30 cellular contexts compared by ENCODE assay signal in the genomic region with DNA sequence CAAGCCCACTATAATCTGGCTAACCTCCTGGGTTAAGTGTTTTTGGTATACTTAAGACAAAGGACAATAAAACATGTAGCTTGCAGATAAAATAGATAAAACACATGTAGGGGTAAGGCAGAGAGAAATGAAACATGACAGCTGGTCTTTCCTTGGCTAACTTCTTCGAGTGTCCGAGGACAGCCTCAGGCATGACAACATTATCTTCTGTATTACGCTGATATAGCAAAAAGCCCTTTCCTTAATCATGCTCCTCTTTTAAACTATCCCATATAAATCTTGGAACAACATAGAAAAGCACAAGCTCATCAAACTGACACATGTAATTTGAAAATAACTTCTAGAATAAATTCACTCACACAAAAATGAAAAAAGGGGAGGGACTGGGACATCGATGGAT.
"Had no signal": no experiment of that assay in that cellular context is flagged by ENCODE, and none has a peak within 500 bp of the region (broad histone marks: within the 10 kb centered on the region; RNA-seq: fewer than 3 reads in every experiment).

No MANE protein-coding gene starts in this region.

- H3K4me3 ChIP-seq: Peyer's patch had no signal

- H3K27ac ChIP-seq: Peyer's patch, VCaP had no signal

- H3K27me3 Mint-ChIP-seq: activated CD4-positive, alpha-beta T cell treated with anti-CD3 and anti-CD28 coated beads, Interleukin-2, amount 10 ng/mL, durations not matched to agents 24 days and 14 days; activated CD8-positive, alpha-beta T cell treated with anti-CD3 and anti-CD28 coated beads for 36 hours; brain had no signal

- DNase-seq: activated CD4-positive, alpha-beta T cell treated with anti-CD3 and anti-CD28 coated beads, Interleukin-2, amount 10 ng/mL, durations not matched to agents 24 days and 14 days; activated CD4-positive, alpha-beta T cell treated with anti-CD3 and anti-CD28 coated beads, Interleukin-2, amount 50 U/mL, for 4 hours; activated CD4-positive, CD25-positive, alpha-beta regulatory T cell; activated CD8-positive, alpha-beta T cell treated with anti-CD3 and anti-CD28 coated beads for 36 hours; activated gamma-delta T cell treated with Interleukin-2 at 50 U/mL for 16 hours; activated naive CD4-positive, alpha-beta T cell treated with anti-CD3 and anti-CD28 coated beads for 36 hours; activated T-cell treated with anti-CD3 and anti-CD28 coated beads, Interleukin-2, amount 50 U/mL, for 1 hour; activated T-cell treated with anti-CD3 and anti-CD28 coated beads, Interleukin-2, amount 50 U/mL, for 72 hours; anterior cingulate cortex; central memory CD4-positive, alpha-beta T cell; MM.1S; MV-4-11; NCI-H1092; NCI-H1436 treated with DMSO at 0.1 percent for 48 hours; NCI-H1694 treated with DMSO at 0.1 percent for 48 hours; NCI-H2029; NCI-H345; NCI-H524 treated with DMSO at 0.1 percent for 48 hours; PC-3; Peyer's patch; RPMI8226; SIG-M5; SW 1271; T-helper 1 cell; T-helper 2 cell; T-helper 9 cell had no signal

- H3K27ac Mint-ChIP-seq: activated CD4-positive, alpha-beta T cell treated with anti-CD3 and anti-CD28 coated beads, Interleukin-2, amount 10 ng/mL, durations not matched to agents 24 days and 14 days; activated CD8-positive, alpha-beta T cell treated with anti-CD3 and anti-CD28 coated beads for 36 hours; activated naive CD4-positive, alpha-beta T cell treated with anti-CD3 and anti-CD28 coated beads for 36 hours; activated T-cell treated with anti-CD3 and anti-CD28 coated beads, Interleukin-2, amount 50 U/mL, for 72 hours had no signal

- ATAC-seq: activated CD8-positive, alpha-beta T cell treated with anti-CD3 and anti-CD28 coated beads for 36 hours; activated naive CD4-positive, alpha-beta T cell treated with anti-CD3 and anti-CD28 coated beads, Interleukin-2, amount 50 U/mL, for 72 hours; activated T-cell treated with anti-CD3 and anti-CD28 coated beads, Interleukin-2, amount 50 U/mL, for 72 hours; PC-3 had no signal

- H3K4me1 Mint-ChIP-seq: activated CD4-positive, alpha-beta T cell treated with anti-CD3 and anti-CD28 coated beads, Interleukin-2, amount 10 ng/mL, durations not matched to agents 24 days and 14 days had no signal

- H3K9me3 ChIP-seq: Peyer's patch had no signal

- H3K4me3 Mint-ChIP-seq: activated CD4-positive, alpha-beta T cell treated with anti-CD3 and anti-CD28 coated beads, Interleukin-2, amount 10 ng/mL, durations not matched to agents 24 days and 14 days; activated CD8-positive, alpha-beta T cell treated with anti-CD3 and anti-CD28 coated beads for 36 hours; activated naive CD4-positive, alpha-beta T cell treated with anti-CD3 and anti-CD28 coated beads for 36 hours; activated T-cell treated with anti-CD3 and anti-CD28 coated beads, Interleukin-2, amount 50 U/mL, for 72 hours; brain had no signal

- H3K27me3 ChIP-seq: Peyer's patch had no signal

- H3K4me1 ChIP-seq: Peyer's patch had no signal

- H3K9me3 Mint-ChIP-seq: activated CD4-positive, alpha-beta T cell treated with anti-CD3 and anti-CD28 coated beads, Interleukin-2, amount 10 ng/mL, durations not matched to agents 24 days and 14 days; activated CD8-positive, alpha-beta T cell treated with anti-CD3 and anti-CD28 coated beads for 36 hours; activated naive CD4-positive, alpha-beta T cell treated with anti-CD3 and anti-CD28 coated beads for 36 hours; activated naive CD4-positive, alpha-beta T cell treated with anti-CD3 and anti-CD28 coated beads, Interleukin-2, amount 50 U/mL, for 72 hours; activated T-cell treated with anti-CD3 and anti-CD28 coated beads, Interleukin-2, amount 50 U/mL, for 72 hours; activated T-helper 2 cell treated with anti-CD3 and anti-CD28 coated beads, Interferon-gamma antibody, Interleukin-2, Interleukin-4, amounts not matched to agents 10 μg/mL and 5 μg/mL and 100 μg/mL, durations not matched to agents 14 hours and 24 hours and 36 hours had no signal
